Comparison of ENCODE assay signal across 9 cellular contexts in genomic region chr3:111735271-111735758, GRCh38.
DNase-seq lines count a peak whose midpoint lies in the region; ATAC-seq and TF ChIP-seq lines count a peak whose summit lies in the region.
"Had no signal": no experiment of that assay in that cellular context is flagged by ENCODE, and none has a peak within 500 bp of the region (broad histone marks: within the 10 kb centered on the region; RNA-seq: fewer than 3 reads in every experiment).

No MANE protein-coding gene starts in this region.

- no peaks in the 10 kb centered on the region for H3K36me3 ChIP-seq in gastroesophageal sphincter

- no peaks in the 10 kb centered on the region for H3K36me3 Mint-ChIP-seq in activated T-cell treated with anti-CD3 and anti-CD28 coated beads, Interleukin-2, amount 50 U/mL, for 72 hours (ENCODE audit: insufficient read depth in 2 of 2)
- no peaks in the 10 kb centered on the region for H3K36me3 Mint-ChIP-seq in activated T-cell treated with anti-CD3 and anti-CD28 coated beads, Interleukin-2, amount 50 U/mL, for 24 hours (ENCODE audit: low read depth)
- H3K36me3 Mint-ChIP-seq in stimulated activated naive CD8-positive, alpha-beta T cell treated with anti-CD3 and anti-CD28 coated beads, Interleukin-15, Interleukin-2, amounts not matched to agents 100 ng/mL and 50 ng/mL, for 24 hours (ENCODE audit: low read depth): peaks cover 8% of the 10 kb centered on the region

- no peak for TF ChIP-seq CTCF in gastroesophageal sphincter (IDR thresholded peaks at IDR 0.05)

- H3K27me3 ChIP-seq in gastroesophageal sphincter: no peaks in the 10 kb centered on the region

- peaks cover 15 to 38% (median 26%) of the 10 kb centered on the region in 3 donors for H3K4me1 ChIP-seq in gastroesophageal sphincter

- TF ChIP-seq POLR2A in gastroesophageal sphincter (IDR thresholded peaks at IDR 0.05): no peak

- 30 to 43% methylated on average over 3 of the region's 4 CpGs for WGBS in gastroesophageal sphincter (ENCODE audit: low coverage in 1 of 2), 2 donors

- H3K4me3 ChIP-seq in gastroesophageal sphincter: no peak overlapping the region

- peaks cover 0 to 3% of the 10 kb centered on the region in 2 donors for H3K9me3 Mint-ChIP-seq in activated T-cell treated with anti-CD3 and anti-CD28 coated beads, Interleukin-2, amount 50 U/mL, for 72 hours
- H3K9me3 Mint-ChIP-seq in activated T-cell treated with anti-CD3 and anti-CD28 coated beads, Interleukin-2, amount 50 U/mL, for 24 hours: no peaks in the 10 kb centered on the region
- H3K9me3 Mint-ChIP-seq in stimulated activated naive CD8-positive, alpha-beta T cell treated with anti-CD3 and anti-CD28 coated beads, Interleukin-15, Interleukin-2, amounts not matched to agents 100 ng/mL and 50 ng/mL, for 24 hours: no peaks in the 10 kb centered on the region
- H3K9me3 Mint-ChIP-seq: CD8-positive, alpha-beta memory T cell had no signal

- DNase-seq in activated T-cell treated with anti-CD3 and anti-CD28 coated beads, Interleukin-2, amount 50 U/mL, for 72 hours: peak in 1 of 2 donors; percentile 5
- DNase-seq in activated T-cell treated with anti-CD3 and anti-CD28 coated beads, Interleukin-2, amount 50 U/mL, for 24 hours: no peak
- no peak for DNase-seq in stimulated activated CD4-positive, alpha-beta T cell treated with anti-CD3 and anti-CD28 coated beads, Interleukin-4, amount 100 ng/mL, for 4 hours
- no peak for DNase-seq in activated CD8-positive, alpha-beta memory T cell treated with anti-CD3 and anti-CD28 coated beads, Interleukin-2, amount 50 U/mL, for 48 hours
- no peak for DNase-seq in activated T-cell treated with anti-CD3 and anti-CD28 coated beads, Interleukin-2, amount 50 U/mL, for 1 hour
- DNase-seq: CD8-positive, alpha-beta memory T cell had no signal

- peak; percentile 28 to 33 for ATAC-seq in activated T-cell treated with anti-CD3 and anti-CD28 coated beads, Interleukin-2, amount 50 U/mL, for 72 hours (replicated peaks in 1 of 2)
- ATAC-seq in SK-N-SH treated with all-trans-retinoic acid at 6 μM for 48 hours (peak; percentile 72), gastroesophageal sphincter (peak; percentile 52)

- peaks cover 29% of the 10 kb centered on the region for H3K4me1 Mint-ChIP-seq in activated T-cell treated with anti-CD3 and anti-CD28 coated beads, Interleukin-2, amount 50 U/mL, for 72 hours (ENCODE audit: low read depth)
- H3K4me1 Mint-ChIP-seq in activated T-cell treated with anti-CD3 and anti-CD28 coated beads, Interleukin-2, amount 50 U/mL, for 24 hours (ENCODE audit: low read depth): peaks cover 25% of the 10 kb centered on the region
- H3K4me1 Mint-ChIP-seq in stimulated activated naive CD8-positive, alpha-beta T cell treated with anti-CD3 and anti-CD28 coated beads, Interleukin-15, Interleukin-2, amounts not matched to agents 100 ng/mL and 50 ng/mL, for 24 hours (ENCODE audit: low read depth): peaks cover 30% of the 10 kb centered on the region

- TF ChIP-seq EP300 in gastroesophageal sphincter (IDR thresholded peaks at IDR 0.05): no peak

- H3K27ac Mint-ChIP-seq in activated T-cell treated with anti-CD3 and anti-CD28 coated beads, Interleukin-2, amount 50 U/mL, for 72 hours: no peak overlapping the region
- H3K27ac Mint-ChIP-seq in activated T-cell treated with anti-CD3 and anti-CD28 coated beads, Interleukin-2, amount 50 U/mL, for 24 hours: no peak overlapping the region
- H3K27ac Mint-ChIP-seq in stimulated activated naive CD8-positive, alpha-beta T cell treated with anti-CD3 and anti-CD28 coated beads, Interleukin-15, Interleukin-2, amounts not matched to agents 100 ng/mL and 50 ng/mL, for 24 hours: peak overlapping the region; percentile 60
- H3K27ac Mint-ChIP-seq: CD8-positive, alpha-beta memory T cell had no signal

- no peaks in the 10 kb centered on the region for H3K9me3 ChIP-seq in gastroesophageal sphincter

- no peak overlapping the region for H3K4me3 Mint-ChIP-seq in activated T-cell treated with anti-CD3 and anti-CD28 coated beads, Interleukin-2, amount 50 U/mL, for 72 hours
- no peak overlapping the region for H3K4me3 Mint-ChIP-seq in activated T-cell treated with anti-CD3 and anti-CD28 coated beads, Interleukin-2, amount 50 U/mL, for 24 hours
- H3K4me3 Mint-ChIP-seq in stimulated activated naive CD8-positive, alpha-beta T cell treated with anti-CD3 and anti-CD28 coated beads, Interleukin-15, Interleukin-2, amounts not matched to agents 100 ng/mL and 50 ng/mL, for 24 hours: no peak overlapping the region
- H3K4me3 Mint-ChIP-seq: CD8-positive, alpha-beta memory T cell had no signal

- H3K27me3 Mint-ChIP-seq in activated T-cell treated with anti-CD3 and anti-CD28 coated beads, Interleukin-2, amount 50 U/mL, for 72 hours (ENCODE audit: low read depth): no peaks in the 10 kb centered on the region
- H3K27me3 Mint-ChIP-seq in activated T-cell treated with anti-CD3 and anti-CD28 coated beads, Interleukin-2, amount 50 U/mL, for 24 hours: no peaks in the 10 kb centered on the region
- H3K27me3 Mint-ChIP-seq in stimulated activated naive CD8-positive, alpha-beta T cell treated with anti-CD3 and anti-CD28 coated beads, Interleukin-15, Interleukin-2, amounts not matched to agents 100 ng/mL and 50 ng/mL, for 24 hours: no peaks in the 10 kb centered on the region

- H3K27ac ChIP-seq in gastroesophageal sphincter: no peak overlapping the region

TF ChIP-seq in SK-N-SH treated with all-trans-retinoic acid at 6 μM for 48 hours, 23 proteins besides CTCF, POLR2A, EP300 and RAD21 (continues in another document):
- TF ChIP-seq PPARA (CRISPR knock-in tag; IDR thresholded peaks at IDR 0.05; ENCODE audit: borderline replicate concordance): no peak
- TF ChIP-seq CREB5 (CRISPR knock-in tag; IDR thresholded peaks at IDR 0.05; ENCODE audit: low read depth): peak; percentile 96
- no peak for TF ChIP-seq ZFP3 (CRISPR knock-in tag; IDR thresholded peaks at IDR 0.05)
- peak; percentile 44; the same call in 1 of the 2 replicates for TF ChIP-seq TOX (CRISPR knock-in tag; IDR thresholded peaks at IDR 0.05; ENCODE audit: borderline replicate concordance)
- no peak for TF ChIP-seq BACH2 (CRISPR knock-in tag; IDR thresholded peaks at IDR 0.05; ENCODE audit: borderline replicate concordance)
- TF ChIP-seq TSHZ2 (CRISPR knock-in tag; IDR thresholded peaks at IDR 0.05): no peak
- TF ChIP-seq ESRRG (CRISPR knock-in tag; IDR thresholded peaks at IDR 0.05): peak; percentile 72; the same call in 1 of the 2 replicates
- no peak for TF ChIP-seq ZNF70 (CRISPR knock-in tag; IDR thresholded peaks at IDR 0.05)
- peak; percentile 57; the same call in 1 of the 2 replicates for TF ChIP-seq PATZ1 (CRISPR knock-in tag; IDR thresholded peaks at IDR 0.05; ENCODE audit: borderline replicate concordance)
- no peak; the same call in 1 of the 2 replicates for TF ChIP-seq CSDC2 (CRISPR knock-in tag; IDR thresholded peaks at IDR 0.05)
